10 cellular contexts compared by ENCODE assay signal in genomic region chr2:38533180-38533579, GRCh38.
DNase-seq lines count a peak whose midpoint lies in the region; ATAC-seq and TF ChIP-seq lines count a peak whose summit lies in the region.
"Had no signal": no experiment of that assay in that cellular context is flagged by ENCODE, and none has a peak within 500 bp of the region (broad histone marks: within the 10 kb centered on the region; RNA-seq: fewer than 3 reads in every experiment).

No MANE protein-coding gene starts in this region.

- peaks cover 0 to 39% (median 31%) of the 10 kb centered on the region in 4 donors for H3K4me1 ChIP-seq in sigmoid colon

- TF ChIP-seq CTCF in sigmoid colon (IDR thresholded peaks at IDR 0.05): no peak

- peak overlapping the region in 3 of 4 donors; percentile 43 to 54 (median 51) for H3K4me3 ChIP-seq in sigmoid colon

- TF ChIP-seq EP300 in sigmoid colon (IDR thresholded peaks at IDR 0.05): no peak

- intact Hi-C loops in sigmoid colon (cut with DNase I) (loop anchor here (5.0 kb wide), 1 partner anchor 66 kb away; no protein-coding TSS in a partner anchor), Right ventricle myocardium superior (cut with DNase I) (no loop called here)

- DNase-seq in NAMALWA (ENCODE audit: low spot score): peak; percentile 95
- peak; percentile 79 for DNase-seq in sigmoid colon
- DNase-seq in Right ventricle myocardium superior: no peak
- no peak for DNase-seq in activated CD4-positive, alpha-beta T cell treated with anti-CD3 and anti-CD28 coated beads, Interleukin-2, amount 50 U/mL, for 1 hour
- DNase-seq in NCI-H146 treated with DMSO at 0.1 percent for 48 hours (lab: John Stamatoyannopoulos, UW; ENCODE audit: unreplicated experiment): no peak
- no peak for DNase-seq in activated T-cell treated with anti-CD3 and anti-CD28 coated beads, Interleukin-2, amount 50 U/mL, for 48 hours
- DNase-seq: activated T-cell treated with anti-CD3 and anti-CD28 coated beads for 4 hours, NCI-H510A had no signal

- no peaks in the 10 kb centered on the region for H3K36me3 ChIP-seq in sigmoid colon

- peak; percentile 97 for ATAC-seq in GM19043 (IDR thresholded peaks at IDR 0.05; ENCODE audit: low read depth, unreplicated experiment)
- peak; percentile 98 for ATAC-seq in HG02798 (IDR thresholded peaks at IDR 0.05; ENCODE audit: poor library complexity, unreplicated experiment)
- no peak for ATAC-seq in Right ventricle myocardium superior (ENCODE audit: poor library complexity)

- no peaks in the 10 kb centered on the region for H3K9me3 ChIP-seq in sigmoid colon

- 68 to 82% methylated on average over 9 of the region's 9 CpGs for WGBS in sigmoid colon, 2 donors

- no peaks in the 10 kb centered on the region for H3K27me3 ChIP-seq in sigmoid colon

- peak overlapping the region; percentile 43 to 88 (median 83) for H3K27ac ChIP-seq in sigmoid colon

- TF ChIP-seq POLR2A in sigmoid colon (IDR thresholded peaks at IDR 0.05): no peak

Comparison
In these comparisons a context has a peak if more than half of its experiments do, and no peak if none do; other contexts are left out.
1. DNase-seq: peak in NAMALWA (single experiment) and sigmoid colon (single experiment); none in Right ventricle myocardium superior (single experiment), activated CD4-positive, alpha-beta T cell treated with anti-CD3 and anti-CD28 coated beads, Interleukin-2, amount 50 U/mL, for 1 hour (single experiment), NCI-H146 treated with DMSO at 0.1 percent for 48 hours (single experiment) and activated T-cell treated with anti-CD3 and anti-CD28 coated beads, Interleukin-2, amount 50 U/mL, for 48 hours (0 of 2).